ENCODE assay signal across 9 cellular contexts in genomic region chr19:14366529-14366928, GRCh38. TPM values are rescaled to one million over a fixed set of nuclear protein-coding genes. Genes with fewer than 3 reads are reported as not detected.
DNase-seq lines count a peak whose midpoint lies in the region; TF ChIP-seq lines count a peak whose summit lies in the region.
"Had no signal": no experiment of that assay in that cellular context is flagged by ENCODE, and none has a peak within 500 bp of the region (broad histone marks: within the 10 kb centered on the region; RNA-seq: fewer than 3 reads in every experiment).

No MANE protein-coding gene starts in this region.

- CTCF ChIA-PET in RWPE1 (lab: Yijun Ruan, JAX), result interaction anchor here (0.6 to 2.0 kb wide), 2 partner anchors 18 to 40 kb away, joined by 3 to 7 read pairs; no protein-coding TSS in a partner anchor

- peaks cover 8% of the 10 kb centered on the region for H3K9me3 Mint-ChIP-seq in glutamatergic neuron (ENCODE audit: unreplicated experiment)

- no peak overlapping the region for H3K4me3 Mint-ChIP-seq in glutamatergic neuron (ENCODE audit: unreplicated experiment)

- no peak for TF ChIP-seq CTCF in RWPE1 (conservative IDR thresholded peaks at IDR 0.05; ENCODE audit: low read depth)
- TF ChIP-seq CTCF in glutamatergic neuron (IDR thresholded peaks at IDR 0.05; ENCODE audit: partially characterized antibody, unreplicated experiment), result no peak

- in situ Hi-C loops in KBM-7 (cut with MboI; ENCODE audit: low pct_unique_long_range_greater_than_20kb, low sequenced_read_pairs), result no loop called here

- POLR2A ChIA-PET in RWPE1 (lab: Yijun Ruan, JAX; ENCODE audit: low non-redundant PET), result no interaction called here

- DNase-seq in NCI-H2227 (lab: John Stamatoyannopoulos, UW; ENCODE audit: unreplicated experiment), result peak; percentile 56
- DNase-seq in NCI-H2227 treated with DMSO at 0.1 percent for 48 hours (lab: John Stamatoyannopoulos, UW), result no peak
- DNase-seq in KBM-7, result peak; percentile 81
- peak; percentile 94 for DNase-seq in RWPE1 (ENCODE audit: low spot score)
- peak; percentile 82 for DNase-seq in activated effector memory CD4-positive, alpha-beta T cell treated with Interleukin-2 at 50 U/mL for 16 hours
- peak; percentile 80 for DNase-seq in germinal center (ENCODE audit: low spot score)
- peak; percentile 82 for DNase-seq in renal cortical epithelial cell (ENCODE audit: low read depth)
- no peak for DNase-seq in glutamatergic neuron

- peaks cover 10% of the 10 kb centered on the region for H3K27me3 Mint-ChIP-seq in glutamatergic neuron (ENCODE audit: unreplicated experiment)

- H3K36me3 Mint-ChIP-seq in glutamatergic neuron (ENCODE audit: unreplicated experiment), result no peaks in the 10 kb centered on the region

- no peak overlapping the region for H3K27ac Mint-ChIP-seq in glutamatergic neuron (ENCODE audit: unreplicated experiment)

- peaks cover 8% of the 10 kb centered on the region for H3K4me1 Mint-ChIP-seq in glutamatergic neuron (ENCODE audit: low read depth, unreplicated experiment)

- H3K27ac ChIP-seq in RWPE1, result peak overlapping the region; percentile 48
- H3K27ac ChIP-seq: gastrocnemius medialis had no signal

RNA-seq across cellular contexts. Expression of gene ADGRE5, which starts 14.7 kb away (rescaled TPM):
- total RNA-seq in renal cortical epithelial cell (12.9 and 40.1 TPM in 2 replicates), glutamatergic neuron (ENCODE audit: unreplicated experiment) (4.0 TPM)

RNA-seq across cellular contexts. Expression of gene DDX39A, which starts 52.6 kb away (rescaled TPM):
- total RNA-seq in renal cortical epithelial cell (32.6 and 66.0 TPM in 2 replicates), glutamatergic neuron (ENCODE audit: unreplicated experiment) (103 TPM)

Comparison
In these comparisons a context has a peak if more than half of its experiments do, and no peak if none do; other contexts are left out.
1. DNase-seq: peak in NCI-H2227 (single experiment), KBM-7 (single experiment), RWPE1 (single experiment), activated effector memory CD4-positive, alpha-beta T cell treated with Interleukin-2 at 50 U/mL for 16 hours (single experiment), germinal center (single experiment) and renal cortical epithelial cell (single experiment); none in NCI-H2227 treated with DMSO at 0.1 percent for 48 hours (single experiment) and glutamatergic neuron (single experiment).